8 cellular contexts compared by ENCODE assay signal in genomic region chr20:48432156-48432832, GRCh38.
DNase-seq lines count a peak whose midpoint lies in the region; ATAC-seq and TF ChIP-seq lines count a peak whose summit lies in the region.
"Not testable (repeated sequence)": the region's sequence is repeated elsewhere in the genome, so short reads cannot be mapped to it uniquely, and the experiment has no call there.

No MANE protein-coding gene starts in this region.

- peaks cover 8 to 10% of the 10 kb centered on the region in 2 experiments; a peak in 3 of 5 replicates for H3K9me3 Mint-ChIP-seq in H9
- peaks cover 17% of the 10 kb centered on the region for H3K9me3 Mint-ChIP-seq in WTC11

- ATAC-seq in WTC11 = peak; percentile 20; the same call in 1 of the 2 replicates

- not testable (repeated sequence) for H2BK5ac ChIP-seq in H9 (ENCODE audit: insufficient read length, low read length)

- H3K56ac ChIP-seq in H9 (ENCODE audit: insufficient read length, low read depth, low read length) = not testable (repeated sequence)

- intact Hi-C loops in A673 (cut with micrococcal nuclease; ENCODE audit: unreplicated experiment) = not testable (repeated sequence)

- POLR2A ChIA-PET in A673 (lab: Charles Lee; ENCODE audit: low non-redundant PET); RWPE1 (lab: Yijun Ruan, JAX; ENCODE audit: low non-redundant PET); WTC11 (lab: Charles Lee): not testable (repeated sequence)

- H3F3A ChIP-seq in DOHH2 (ENCODE audit: control insufficient read depth, insufficient read depth) = peaks cover 15% of the 10 kb centered on the region

- H3K4me2 ChIP-seq in DOHH2 (ENCODE audit: low read length) = peak overlapping the region; percentile 29
- not testable (repeated sequence) for H3K4me2 ChIP-seq in H9 (ENCODE audit: insufficient read depth, insufficient read length, low read length)

- not testable (repeated sequence) for H4K91ac ChIP-seq in H9 (ENCODE audit: insufficient read length, low read depth, low read length)

- H2BK15ac ChIP-seq in H9 (ENCODE audit: low read depth, low read length) = not testable (repeated sequence)

- not testable (repeated sequence) for H3K36me3 ChIP-seq in A673 (ENCODE audit: insufficient read depth, low read length, poor library complexity, severe bottlenecking); DOHH2 (ENCODE audit: control insufficient read depth, low read length); HUES64 (ENCODE audit: insufficient read depth, low read length)

- not testable (repeated sequence) for BruUV-seq in A673 (replicated peaks; lab: Mats Ljungman, UMichigan)

- H4K8ac ChIP-seq in H9 (replicated peaks; ENCODE audit: insufficient read length, low read depth, low read length) = not testable (repeated sequence)

- H3K23ac ChIP-seq in H9 (ENCODE audit: insufficient read length, low read depth, low read length) = not testable (repeated sequence)

- not testable (repeated sequence) for H3K4me3 ChIP-seq in A673 (ENCODE audit: low read depth, low read length, poor library complexity, severe bottlenecking); HUES64 (ENCODE audit: low read length)
- peak overlapping the region; percentile 42 for H3K4me3 ChIP-seq in DOHH2 (ENCODE audit: low read length)
- 0 out of 2 replicates have a peak overlapping the region, but pooled peaks have one; percentile 1 for H3K4me3 ChIP-seq in iPS-18c (ENCODE audit: insufficient read depth, low read depth, low read length)

- not testable (repeated sequence) for H3K79me2 ChIP-seq in DOHH2 (ENCODE audit: control insufficient read depth, low read length); H9 (ENCODE audit: insufficient read depth, low read length)

- H4K5ac ChIP-seq in H9 (ENCODE audit: insufficient read length, low read depth, low read length) = not testable (repeated sequence)

- DNase-seq in A673 (ENCODE audit: low spot score) (peak; percentile 47), dermis blood vessel endothelial cell (peak; percentile 34)
- not testable (repeated sequence) for DNase-seq in H9; RWPE1 (ENCODE audit: low spot score); WTC11 (ENCODE audit: low spot score)

- CTCF ChIA-PET in A673 (lab: Charles Lee); WTC11 (lab: Charles Lee): not testable (repeated sequence)
- CTCF ChIA-PET in RWPE1 (lab: Yijun Ruan, JAX) = interaction anchor here (0.7 kb wide), 1 partner anchor 126 kb away, joined by 3 read pairs; no protein-coding TSS in a partner anchor

- TF ChIP-seq CTCF in A673 (conservative IDR thresholded peaks at IDR 0.05; ENCODE audit: low read depth, low read length); DOHH2 (IDR thresholded peaks at IDR 0.05; ENCODE audit: low read depth, low read length, poor library complexity, severe bottlenecking); H9 (conservative IDR thresholded peaks at IDR 0.05); RWPE1 (conservative IDR thresholded peaks at IDR 0.05; ENCODE audit: low read depth); WTC11 (IDR thresholded peaks at IDR 0.05): not testable (repeated sequence)

- not testable (repeated sequence) for H2BK20ac ChIP-seq in H9 (ENCODE audit: low read depth, low read length, poor library complexity, severe bottlenecking)

- not testable (repeated sequence) for H3K27ac ChIP-seq in A673 (ENCODE audit: low read depth, low read length, poor library complexity, severe bottlenecking); H9 (ENCODE audit: insufficient read length, low read depth, low read length)
- H3K27ac ChIP-seq in DOHH2 (ENCODE audit: low read depth, low read length) (peak overlapping the region; percentile 30; the same call in 1 of the 2 replicates), HUES64 (ENCODE audit: low read depth, low read length) (peak overlapping the region; percentile 30; the same call in 1 of the 2 replicates), RWPE1 (peak overlapping the region; percentile 53)

- not testable (repeated sequence) for H3K23me2 ChIP-seq in H9 (ENCODE audit: insufficient read length, low read depth, low read length, poor library complexity, severe bottlenecking)

- peak overlapping the region; percentile 28 to 75 (median 29); a peak in 2 of 7 replicates for H3K27ac Mint-ChIP-seq in H9
- H3K27ac Mint-ChIP-seq in WTC11 = not testable (repeated sequence)

- H3K27me3 ChIP-seq in A673 (replicated peaks; ENCODE audit: insufficient read depth, low read depth, low read length, poor library complexity); DOHH2 (ENCODE audit: control insufficient read depth, low read length); H9 (ENCODE audit: insufficient read depth, low read length); HUES64 (ENCODE audit: insufficient read depth, low read length): not testable (repeated sequence)

- not testable (repeated sequence) for H3K18ac ChIP-seq in H9 (ENCODE audit: insufficient read length, low read depth, low read length)

- not testable (repeated sequence) for H3K4me3 Mint-ChIP-seq in H9, WTC11

- not testable (repeated sequence) for H3K79me1 ChIP-seq in H9 (ENCODE audit: insufficient read depth, low read depth, low read length, poor library complexity, severe bottlenecking)

- not testable (repeated sequence) for H2BK12ac ChIP-seq in H9 (ENCODE audit: insufficient read length, low read depth, low read length)

- not testable (repeated sequence) for H3K14ac ChIP-seq in H9 (ENCODE audit: insufficient read depth, low read length)

- not testable (repeated sequence) for H2AK5ac ChIP-seq in H9 (ENCODE audit: insufficient read length, low read length)

- H3K9me2 ChIP-seq in DOHH2 (replicated peaks; ENCODE audit: control insufficient read depth, low read length) = not testable (repeated sequence)

- H3K4me1 Mint-ChIP-seq in H9 (peaks cover 16 to 20% of the 10 kb centered on the region in 2 experiments), WTC11 (peaks cover 17% of the 10 kb centered on the region)

- H2BK120ac ChIP-seq in H9 (ENCODE audit: low read depth, low read length, poor library complexity, severe bottlenecking) = not testable (repeated sequence)

- H3K27me3 Mint-ChIP-seq in H9 (ENCODE audit: low read depth); WTC11 (ENCODE audit: low read depth): not testable (repeated sequence)

- not testable (repeated sequence) for H2AFZ ChIP-seq in H9 (ENCODE audit: low read length)

- H3K9ac ChIP-seq in H9 (ENCODE audit: extremely low read depth, insufficient read length, low read length); HUES64 (ENCODE audit: low read depth, low read length): not testable (repeated sequence)

- not testable (repeated sequence) for H3T11ph ChIP-seq in H9 (ENCODE audit: low read length)

- not testable (repeated sequence) for H4K20me1 ChIP-seq in DOHH2 (ENCODE audit: control insufficient read depth, insufficient read depth, low read depth, low read length); H9 (ENCODE audit: control insufficient read depth, insufficient read depth, insufficient read length)

- H3K36me3 Mint-ChIP-seq in H9 (ENCODE audit: insufficient read depth in 1 of 3, low read depth in 3 of 3); WTC11: not testable (repeated sequence)

- no CpG with 5 or more reads among the region's 9 CpGs for WGBS in H9 (ENCODE audit: extremely low coverage, insufficient read length, low lambda C conversion rate)
- 81% methylated on average over 9 of the region's 9 CpGs for WGBS in HUES64

- H3K4me1 ChIP-seq in A673 (ENCODE audit: insufficient read depth, low read length, poor library complexity, severe bottlenecking); DOHH2 (ENCODE audit: control insufficient read depth, low read length); H9 (ENCODE audit: insufficient read depth, low read length); HUES64 (ENCODE audit: insufficient read depth, low read length): not testable (repeated sequence)

- H3K4ac ChIP-seq in H9 (ENCODE audit: low read depth, low read length) = not testable (repeated sequence)

- not testable (repeated sequence) for H3K9me3 ChIP-seq in A673 (ENCODE audit: low read depth, low read length, poor library complexity, severe bottlenecking); H9 (ENCODE audit: control insufficient read depth, low read depth, low read length); HUES64 (ENCODE audit: insufficient read depth, low read depth, low read length); iPS-18c (ENCODE audit: control insufficient read depth, insufficient read depth, low read length)
- peaks cover 16% of the 10 kb centered on the region for H3K9me3 ChIP-seq in DOHH2 (ENCODE audit: control insufficient read depth, insufficient read depth, low read length)
